In genomic region chr7:39855325-39855674, GRCh38 we compare ENCODE assay signal across 9 cellular contexts.
DNase-seq lines count a peak whose midpoint lies in the region; ATAC-seq and TF ChIP-seq lines count a peak whose summit lies in the region.
"Had no signal": no experiment of that assay in that cellular context is flagged by ENCODE, and none has a peak within 500 bp of the region (broad histone marks: within the 10 kb centered on the region; RNA-seq: fewer than 3 reads in every experiment).

No MANE protein-coding gene starts in this region.

- no peak overlapping the region for H2BK20ac ChIP-seq in IMR-90 (ENCODE audit: low read depth, low read length)

- CTCF ChIA-PET in IMR-90 (lab: Yijun Ruan, JAX) = no interaction called here

- TF ChIP-seq RAD21 in IMR-90 (IDR thresholded peaks at IDR 0.05; ENCODE audit: low read length) = no peak

- no peak overlapping the region for H2AFZ ChIP-seq in IMR-90 (replicated peaks; ENCODE audit: low read length, poor library complexity)
- H2AFZ ChIP-seq: neural progenitor cell had no signal

- H3K9me3 Mint-ChIP-seq in endothelial cell (ENCODE audit: unreplicated experiment) = no peaks in the 10 kb centered on the region
- H3K9me3 Mint-ChIP-seq: neural progenitor cell had no signal

- H3K9ac ChIP-seq in IMR-90 (ENCODE audit: low read depth, low read length) (no peak overlapping the region), skeletal muscle tissue (ENCODE audit: low read depth in 1 of 3, low read length in 3 of 3) (peak overlapping the region in 1 of 3 donors; percentile 33)
- H3K9ac ChIP-seq: neural progenitor cell had no signal

- H3K27ac ChIP-seq in IMR-90 (ENCODE audit: insufficient read depth, low read length) (no peak overlapping the region), skeletal muscle tissue (ENCODE audit: low read depth, low read length) (no peak overlapping the region)
- H3K27ac ChIP-seq: neural progenitor cell had no signal

- H2BK120ac ChIP-seq in IMR-90 (ENCODE audit: low read depth, low read length) = no peak overlapping the region

- H4K20me1 ChIP-seq in IMR-90 (ENCODE audit: insufficient read depth, low read length) = no peaks in the 10 kb centered on the region

- H3K4me3 ChIP-seq in IMR-90 (ENCODE audit: insufficient read depth, low read depth, low read length) = peak overlapping the region; percentile 39
- H3K4me3 ChIP-seq in skeletal muscle tissue (ENCODE audit: low read length in 3 of 3) = peak overlapping the region; percentile 28 to 64 (median 60)
- H3K4me3 ChIP-seq: neural progenitor cell had no signal

- H4K91ac ChIP-seq in IMR-90 (ENCODE audit: insufficient read depth, low read depth, low read length) = no peak overlapping the region

- no peaks in the 10 kb centered on the region for H3K36me3 Mint-ChIP-seq in endothelial cell (ENCODE audit: low read depth, unreplicated experiment)
- H3K36me3 Mint-ChIP-seq: neural progenitor cell had no signal

- H2AK9ac ChIP-seq in IMR-90 (replicated peaks; ENCODE audit: low read depth, low read length, poor library complexity) = no peak overlapping the region

- no peak overlapping the region for H4K8ac ChIP-seq in IMR-90 (ENCODE audit: low read depth in 2 of 2, low read length in 2 of 2)

- H3K4me1 ChIP-seq in IMR-90 (ENCODE audit: control insufficient read depth, insufficient read depth, low read length) (no peaks in the 10 kb centered on the region), skeletal muscle tissue (ENCODE audit: control insufficient read depth in 3 of 3, insufficient read depth in 3 of 3, low read length in 3 of 3) (no peaks in the 10 kb centered on the region)
- H3K4me1 ChIP-seq: neural progenitor cell had no signal

- H2BK5ac ChIP-seq in IMR-90 (ENCODE audit: low read depth, low read length, poor library complexity, severe bottlenecking) = no peak overlapping the region

- H3K79me1 ChIP-seq in IMR-90 (ENCODE audit: low read depth in 1 of 2, low read length in 2 of 2) = no peaks in the 10 kb centered on the region

- no peak overlapping the region for H3K14ac ChIP-seq in IMR-90 (replicated peaks; ENCODE audit: low read depth, low read length)

- H3K9me3 ChIP-seq in IMR-90 (ENCODE audit: control insufficient read depth, insufficient read depth, low read length) = no peaks in the 10 kb centered on the region
- no peaks in the 10 kb centered on the region for H3K9me3 ChIP-seq in skeletal muscle tissue (ENCODE audit: control insufficient read depth in 3 of 3, low read length in 3 of 3)

- POLR2A ChIA-PET in IMR-90 (lab: Charles Lee; ENCODE audit: unreplicated experiment) = no interaction called here

- H3K4me1 Mint-ChIP-seq in endothelial cell (ENCODE audit: unreplicated experiment) = peaks cover 4% of the 10 kb centered on the region

- ATAC-seq in GM18520 (IDR thresholded peaks at IDR 0.05; ENCODE audit: unreplicated experiment) (peak; percentile 18), IMR-90 (ENCODE audit: low read depth) (no peak)

- H2BK15ac ChIP-seq in IMR-90 (ENCODE audit: low read depth, low read length) = no peak overlapping the region

- no peak overlapping the region for H2AK5ac ChIP-seq in IMR-90 (ENCODE audit: low read depth, low read length)

- H3K23ac ChIP-seq in IMR-90 (ENCODE audit: low read depth, low read length) = no peak overlapping the region

- H3K36me3 ChIP-seq in IMR-90 (ENCODE audit: control insufficient read depth, insufficient read depth, low read length) = no peaks in the 10 kb centered on the region
- H3K36me3 ChIP-seq in skeletal muscle tissue (ENCODE audit: control insufficient read depth in 3 of 3, insufficient read depth in 3 of 3, low read length in 3 of 3) = no peaks in the 10 kb centered on the region
- H3K36me3 ChIP-seq: neural progenitor cell had no signal

- no peak overlapping the region for H3K4ac ChIP-seq in IMR-90 (ENCODE audit: low read depth, low read length)

- WGBS in IMR-90 (ENCODE audit: extremely low coverage in 2 of 2, insufficient read length in 1 of 2), 2 experiments = no CpG with 5 or more reads among the region's 1 CpG

- no peak overlapping the region for H3K56ac ChIP-seq in IMR-90 (ENCODE audit: extremely low read depth, insufficient read depth, low read length)

- H3K18ac ChIP-seq in IMR-90 (ENCODE audit: low read depth, low read length) = no peak overlapping the region

- no peak for TF ChIP-seq CTCF in IMR-90 (conservative IDR thresholded peaks at IDR 0.05; ENCODE audit: low read depth, low read length)
- TF ChIP-seq CTCF in endothelial cell (IDR thresholded peaks at IDR 0.05; ENCODE audit: unreplicated experiment) = no peak
- no peak for TF ChIP-seq CTCF in GM20000 (IDR thresholded peaks at IDR 0.05; ENCODE audit: extremely low read depth, missing control alignments)

- H4K5ac ChIP-seq in IMR-90 (ENCODE audit: low read depth, low read length) = no peak overlapping the region

- BruUV-seq in IMR-90 (replicated peaks; lab: Mats Ljungman, UMichigan) = no TSS peak

- H3K27me3 Mint-ChIP-seq in endothelial cell (ENCODE audit: unreplicated experiment) = peaks cover 1% of the 10 kb centered on the region

- DNase-seq in IMR-90 (no peak), endothelial cell (ENCODE audit: low spot score) (no peak), NCI-H1694 (lab: John Stamatoyannopoulos, UW) (no peak), GM20000 (ENCODE audit: low spot score) (no peak)
- DNase-seq in stimulated activated CD4-positive, alpha-beta T cell treated with anti-CD3 and anti-CD28 coated beads, Interleukin-2, amount 100 ng/mL, for 24 hours = no peak
- DNase-seq: T-helper 9 cell had no signal

- no peak overlapping the region for H3K27ac Mint-ChIP-seq in endothelial cell (ENCODE audit: unreplicated experiment)
- H3K27ac Mint-ChIP-seq: neural progenitor cell had no signal

- intact Hi-C loops in IMR-90 (cut with micrococcal nuclease) = no loop called here

- peak overlapping the region; percentile 40 for H3K4me3 Mint-ChIP-seq in endothelial cell (ENCODE audit: unreplicated experiment)
- H3K4me3 Mint-ChIP-seq: neural progenitor cell had no signal

- dilution Hi-C loops in IMR-90 (cut with HindIII; ENCODE audit: low sequenced_read_pairs, unreplicated experiment) = no loop called here

- H3K27me3 ChIP-seq in IMR-90 (ENCODE audit: control insufficient read depth, insufficient read depth, low read length) (peaks cover 14% of the 10 kb centered on the region), skeletal muscle tissue (ENCODE audit: control insufficient read depth in 3 of 3, insufficient read depth in 3 of 3, low read length in 3 of 3) (no peaks in the 10 kb centered on the region)

- no peaks in the 10 kb centered on the region for H3K9me1 ChIP-seq in IMR-90 (ENCODE audit: insufficient read depth, low read length)

- in situ Hi-C loops in IMR-90 (cut with MboI; ENCODE audit: low sequenced_read_pairs) = no loop called here

- TF ChIP-seq POLR2A in IMR-90 (IDR thresholded peaks at IDR 0.05; ENCODE audit: low read depth, low read length) = no peak

- H3K4me2 ChIP-seq in IMR-90 (ENCODE audit: low read depth, low read length) = peak overlapping the region; percentile 78
- H3K4me2 ChIP-seq: neural progenitor cell had no signal

TF ChIP-seq in IMR-90, 13 proteins besides CTCF, POLR2A, EP300 and RAD21:
- TF ChIP-seq SMC3 (IDR thresholded peaks at IDR 0.05; ENCODE audit: low read depth, low read length) (no peak), FOS (IDR thresholded peaks at IDR 0.05; ENCODE audit: low read depth, low read length) (no peak), NFE2L2 (IDR thresholded peaks at IDR 0.05; ENCODE audit: low read depth, low read length) (no peak), ELK1 (IDR thresholded peaks at IDR 0.05; ENCODE audit: borderline replicate concordance, low read depth, low read length) (no peak), RCOR1 (IDR thresholded peaks at IDR 0.05; ENCODE audit: insufficient replicate concordance, low read length) (no peak)
TF ChIP-seq in IMR-90: peak in this region for 0.
